In the genomic region with DNA sequence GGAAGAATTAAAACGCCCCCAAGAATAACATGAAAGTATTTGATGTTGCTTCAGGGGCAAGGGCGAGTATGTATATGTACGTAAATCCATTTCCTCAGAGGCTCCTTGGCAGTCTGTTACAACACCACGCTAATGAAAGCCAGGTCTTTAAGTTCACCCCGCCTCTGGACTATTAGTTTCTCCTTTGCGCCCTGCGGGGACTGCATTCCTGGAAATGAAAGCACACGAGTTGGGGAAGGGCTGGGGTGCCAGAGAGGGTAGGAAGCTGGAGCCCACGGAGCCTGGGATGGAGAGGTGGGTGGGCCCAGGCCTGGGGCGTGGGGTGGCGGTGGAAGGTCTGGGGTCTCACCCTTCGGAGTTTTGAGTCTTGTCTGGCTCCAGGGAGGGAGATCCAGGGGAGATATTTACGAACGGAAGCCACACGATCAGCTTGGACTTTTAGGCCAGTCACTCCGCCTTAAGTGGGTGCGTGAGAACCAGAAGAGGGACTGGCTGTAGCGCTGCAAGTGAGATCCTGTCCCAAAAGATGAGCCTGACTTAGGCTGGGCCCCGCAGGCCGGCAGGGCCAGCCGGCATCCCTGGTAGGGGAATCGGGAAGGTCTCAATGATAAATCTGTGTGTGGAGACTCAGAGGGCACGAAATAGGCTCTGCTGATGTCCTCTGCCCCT, we compare ENCODE assay signal across 10 cellular contexts. TPM values are rescaled to one million over a fixed set of nuclear protein-coding genes. Genes with fewer than 3 reads are reported as not detected.
DNase-seq lines count a peak whose midpoint lies in the region; ATAC-seq, FAIRE-seq and TF ChIP-seq lines count a peak whose summit lies in the region.
"Had no signal": no experiment of that assay in that cellular context is flagged by ENCODE, and none has a peak within 500 bp of the region (broad histone marks: within the 10 kb centered on the region; RNA-seq: fewer than 3 reads in every experiment).

No MANE protein-coding gene starts in this region.

- TF ChIP-seq CTCF in OCI-LY7 (conservative IDR thresholded peaks at IDR 0.05; ENCODE audit: low read length) (no peak), fibroblast of the aortic adventitia (IDR thresholded peaks at IDR 0.05; ENCODE audit: insufficient read depth, low read length) (no peak), osteocyte (IDR thresholded peaks at IDR 0.05) (no peak)

- H3K27ac Mint-ChIP-seq in CD4-positive, CD25-positive, alpha-beta regulatory T cell: peak overlapping the region; percentile 13 to 82 (median 53)
- H3K27ac Mint-ChIP-seq in osteocyte (ENCODE audit: unreplicated experiment): peak overlapping the region; percentile 66

- H3K9me3 ChIP-seq in CD4-positive, CD25-positive, alpha-beta regulatory T cell (ENCODE audit: control insufficient read depth in 2 of 2, low read length in 2 of 2): no peaks in the 10 kb centered on the region
- H3K9me3 ChIP-seq in OCI-LY7 (ENCODE audit: low read length): no peaks in the 10 kb centered on the region

- no TSS peak for BruUV-seq in OCI-LY7 (replicated peaks; lab: Mats Ljungman, UMichigan)

- H4K20me1 ChIP-seq in OCI-LY7 (ENCODE audit: insufficient read depth, low read length): peaks cover 13% of the 10 kb centered on the region; the same call in 1 of the 2 replicates

- no peak overlapping the region for H3K4me3 ChIP-seq in CD4-positive, CD25-positive, alpha-beta regulatory T cell (ENCODE audit: low read depth, low read length)
- H3K4me3 ChIP-seq in OCI-LY7 (ENCODE audit: low read depth, low read length, poor library complexity, severe bottlenecking) (no peak overlapping the region), fibroblast of the aortic adventitia (ENCODE audit: low read depth, low read length) (no peak overlapping the region)

- H3K36me3 Mint-ChIP-seq in CD4-positive, CD25-positive, alpha-beta regulatory T cell: peaks cover 2% of the 10 kb centered on the region
- H3K36me3 Mint-ChIP-seq in osteocyte (ENCODE audit: unreplicated experiment): no peaks in the 10 kb centered on the region

- no peak overlapping the region for H2AFZ ChIP-seq in OCI-LY7 (ENCODE audit: low read length)

- H3K4me1 Mint-ChIP-seq in CD4-positive, CD25-positive, alpha-beta regulatory T cell: peaks cover 17 to 30% (median 22%) of the 10 kb centered on the region in 4 donors
- peaks cover 29% of the 10 kb centered on the region for H3K4me1 Mint-ChIP-seq in osteocyte (ENCODE audit: unreplicated experiment)

- POLR2A ChIA-PET in OCI-LY7 (lab: Charles Lee): interaction anchor here (1.1 to 7.5 kb wide), 2 partner anchors 15 to 101 kb away, joined by 3 to 96 read pairs; no protein-coding TSS in a partner anchor

- ATAC-seq in CD4-positive, CD25-positive, alpha-beta regulatory T cell (ENCODE audit: low read depth in 2 of 2): no peak
- ATAC-seq in GM21529 (IDR thresholded peaks at IDR 0.05; ENCODE audit: unreplicated experiment): no peak

- intact Hi-C loops in OCI-LY7 (cut with micrococcal nuclease; ENCODE audit: unreplicated experiment): no loop called here

- no peak overlapping the region for H3K27ac ChIP-seq in CD4-positive, CD25-positive, alpha-beta regulatory T cell (ENCODE audit: insufficient read depth, low read length, poor library complexity, severe bottlenecking)
- no peak overlapping the region for H3K27ac ChIP-seq in OCI-LY7 (ENCODE audit: low read depth, low read length, poor library complexity, severe bottlenecking)

- peaks cover 10% of the 10 kb centered on the region for H3K27me3 Mint-ChIP-seq in CD4-positive, CD25-positive, alpha-beta regulatory T cell
- H3K27me3 Mint-ChIP-seq in osteocyte (ENCODE audit: unreplicated experiment): peaks cover 10% of the 10 kb centered on the region

- H3K4me2 ChIP-seq in OCI-LY7 (ENCODE audit: low read length): peak overlapping the region; percentile 86; the same call in 1 of the 2 replicates

- peaks cover 24% of the 10 kb centered on the region for H3K4me1 ChIP-seq in CD4-positive, CD25-positive, alpha-beta regulatory T cell (ENCODE audit: control insufficient read depth, insufficient read depth, low read length, poor library complexity, severe bottlenecking)
- peaks cover 14% of the 10 kb centered on the region for H3K4me1 ChIP-seq in OCI-LY7 (ENCODE audit: insufficient read depth, low read length, poor library complexity, severe bottlenecking)

- CTCF ChIA-PET in OCI-LY7 (lab: Charles Lee; ENCODE audit: unreplicated experiment): interaction anchor here (0.6 to 1.7 kb wide), 3 partner anchors 12 to 147 kb away, joined by 3 to 5 read pairs (median 3); no protein-coding TSS in a partner anchor

- peaks cover 30% of the 10 kb centered on the region for H3K79me2 ChIP-seq in OCI-LY7 (ENCODE audit: insufficient read depth, low read depth, low read length)

- H3K9me3 Mint-ChIP-seq in CD4-positive, CD25-positive, alpha-beta regulatory T cell: peaks cover 0 to 1% (median 0%) of the 10 kb centered on the region in 7 donors
- no peaks in the 10 kb centered on the region for H3K9me3 Mint-ChIP-seq in osteocyte (ENCODE audit: unreplicated experiment)

- H3K9me2 ChIP-seq in OCI-LY7 (ENCODE audit: insufficient read depth, low read length): no peaks in the 10 kb centered on the region

- H3K36me3 ChIP-seq in CD4-positive, CD25-positive, alpha-beta regulatory T cell (ENCODE audit: control insufficient read depth, insufficient read depth, low read length): no peaks in the 10 kb centered on the region
- no peaks in the 10 kb centered on the region for H3K36me3 ChIP-seq in OCI-LY7 (ENCODE audit: insufficient read depth, low read length)

- H3K4me3 Mint-ChIP-seq in CD4-positive, CD25-positive, alpha-beta regulatory T cell: peak overlapping the region; percentile 55 to 89 (median 82)
- peak overlapping the region; percentile 72 for H3K4me3 Mint-ChIP-seq in osteocyte (ENCODE audit: unreplicated experiment)

- no peaks in the 10 kb centered on the region for H3K27me3 ChIP-seq in CD4-positive, CD25-positive, alpha-beta regulatory T cell (ENCODE audit: control insufficient read depth, insufficient read depth, low read length)

- no peak for DNase-seq in CD4-positive, CD25-positive, alpha-beta regulatory T cell
- DNase-seq in OCI-LY7 (ENCODE audit: low spot score) (no peak), fibroblast of the aortic adventitia (ENCODE audit: low read depth) (peak; percentile 86), osteocyte (ENCODE audit: extremely low spot score, unreplicated experiment) (no peak), NCI-H1417 (lab: John Stamatoyannopoulos, UW) (no peak), urothelium cell line (ENCODE audit: low spot score) (no peak), NCI-H526 (lab: John Stamatoyannopoulos, UW) (no peak)
- DNase-seq: NCI-H1105 had no signal

- no peak for FAIRE-seq in urothelium cell line (lab: Jason Lieb, UNC)
- FAIRE-seq: colon had no signal

RNA-seq across cellular contexts. Expression of a gene that starts 1.6 kb away (rescaled TPM):
- 42.9 TPM for total RNA-seq in CD4-positive, CD25-positive, alpha-beta regulatory T cell
- polyA plus RNA-seq in CD4-positive, CD25-positive, alpha-beta regulatory T cell: 10 to 100 TPM; 27.1 to 36.4 (median 32.9) TPM
- total RNA-seq in OCI-LY7 (2014; rRNA removed; shearing (Covaris generic)): 41.6 and 42.8 TPM in 2 replicates
- 34.1 and 41.1 TPM in 2 replicates for total RNA-seq in OCI-LY7 (2022)
- total RNA-seq in fibroblast of the aortic adventitia (ENCODE audit: low replicate concordance): 11.6 and 22.7 TPM in 2 replicates
- 1.8 and 2.1 TPM in 2 replicates for total RNA-seq in osteocyte
